8 cellular contexts compared by ENCODE assay signal in the genomic region with DNA sequence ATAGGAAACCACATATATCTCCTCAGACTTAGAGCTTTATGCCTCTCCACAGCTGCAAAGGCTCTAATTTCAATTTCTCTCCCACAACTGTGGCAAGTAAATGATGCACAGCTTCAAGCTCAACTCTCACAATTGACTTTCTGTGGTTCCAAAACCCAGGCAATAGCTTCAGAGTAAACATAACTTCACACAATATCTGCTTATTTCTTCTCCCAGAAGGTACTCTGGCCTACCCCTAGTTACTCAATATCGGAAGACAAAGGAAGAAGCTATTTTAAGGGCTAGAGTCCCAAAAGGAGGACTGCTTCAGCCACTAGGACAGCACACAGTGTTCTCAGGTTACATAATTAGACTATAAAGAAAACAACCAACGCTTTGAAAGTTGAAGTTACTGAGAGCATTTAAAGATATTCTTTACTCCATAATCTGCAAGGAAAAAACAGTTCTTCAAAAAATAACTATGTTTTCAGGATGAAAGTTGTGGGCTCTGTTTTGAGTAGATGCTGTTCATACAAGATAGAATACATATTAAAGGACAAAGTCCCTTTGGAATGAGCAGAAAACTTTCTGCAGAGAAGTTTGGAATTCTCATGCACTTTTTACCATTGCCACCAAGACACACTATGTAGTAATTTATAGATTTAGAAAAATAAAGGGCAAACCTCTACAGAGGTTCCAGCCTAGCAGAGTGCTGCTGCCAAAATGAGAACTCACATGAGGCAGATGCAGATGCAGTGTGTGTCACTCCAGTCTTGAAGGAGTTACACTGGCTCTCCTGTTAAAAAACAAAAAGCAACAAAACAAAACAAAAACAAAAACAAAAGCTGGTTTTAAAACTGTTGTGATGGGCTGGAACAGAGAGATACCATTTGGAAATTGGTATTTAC.
DNase-seq lines count a peak whose midpoint lies in the region; ATAC-seq and TF ChIP-seq lines count a peak whose summit lies in the region.

No MANE protein-coding gene starts in this region.

- H3K27ac ChIP-seq in gastroesophageal sphincter = peak overlapping the region; percentile 70 to 86 (median 78)

- no peak for TF ChIP-seq POLR2A in gastroesophageal sphincter (IDR thresholded peaks at IDR 0.05)

- no peaks in the 10 kb centered on the region for H3K27me3 ChIP-seq in gastroesophageal sphincter

- H3K9me3 Mint-ChIP-seq in stimulated activated memory B cell treated with anti-CD40 and anti-IgM and Interleukin-4, amounts not matched to agents 10 μg/mL and 1 μg/mL and 100 μg/mL, for 72 hours = no peaks in the 10 kb centered on the region

- peaks cover 18 to 77% (median 36%) of the 10 kb centered on the region in 3 donors for H3K4me1 ChIP-seq in gastroesophageal sphincter

- peak overlapping the region; percentile 41 for H3K27ac Mint-ChIP-seq in stimulated activated memory B cell treated with anti-CD40 and anti-IgM and Interleukin-4, amounts not matched to agents 10 μg/mL and 1 μg/mL and 100 μg/mL, for 72 hours

- no peak for TF ChIP-seq EP300 in gastroesophageal sphincter (IDR thresholded peaks at IDR 0.05)

- no peaks in the 10 kb centered on the region for H3K27me3 Mint-ChIP-seq in stimulated activated memory B cell treated with anti-CD40 and anti-IgM and Interleukin-4, amounts not matched to agents 10 μg/mL and 1 μg/mL and 100 μg/mL, for 72 hours

- H3K4me3 Mint-ChIP-seq in stimulated activated memory B cell treated with anti-CD40 and anti-IgM and Interleukin-4, amounts not matched to agents 10 μg/mL and 1 μg/mL and 100 μg/mL, for 72 hours = no peak overlapping the region

- 0 to 7% methylated on average over 2 of the region's 2 CpGs for WGBS in gastroesophageal sphincter (ENCODE audit: low coverage in 1 of 2), 2 donors

- peaks cover 23% of the 10 kb centered on the region for H3K36me3 Mint-ChIP-seq in stimulated activated memory B cell treated with anti-CD40 and anti-IgM and Interleukin-4, amounts not matched to agents 10 μg/mL and 1 μg/mL and 100 μg/mL, for 72 hours

- H3K4me3 ChIP-seq in GM12864 (ENCODE audit: low read depth, low read length) = no peak overlapping the region; the same call in 1 of the 2 replicates
- no peak overlapping the region for H3K4me3 ChIP-seq in gastroesophageal sphincter

- peaks cover 6% of the 10 kb centered on the region for H3K4me1 Mint-ChIP-seq in stimulated activated memory B cell treated with anti-CD40 and anti-IgM and Interleukin-4, amounts not matched to agents 10 μg/mL and 1 μg/mL and 100 μg/mL, for 72 hours

- H3K9me3 ChIP-seq in gastroesophageal sphincter = no peaks in the 10 kb centered on the region

- TF ChIP-seq CTCF in GM12864 (IDR thresholded peaks at IDR 0.05; ENCODE audit: low read depth, low read length, missing control alignments) (no peak), gastroesophageal sphincter (IDR thresholded peaks at IDR 0.05) (peak in 2 of 4 experiments; percentile 33 to 38)

- DNase-seq in GM12864 (ENCODE audit: low read depth) = peak; percentile 63
- DNase-seq in LHCN-M2 (ENCODE audit: low read depth) = peak; percentile 94
- no peak for DNase-seq in A172 (ENCODE audit: low spot score)
- DNase-seq in activated T-cell treated with anti-CD3 and anti-CD28 coated beads, Interleukin-2, amount 50 U/mL, for 48 hours = no peak
- DNase-seq in DMS153 treated with DMSO at 0.1 percent for 48 hours (lab: John Stamatoyannopoulos, UW; ENCODE audit: unreplicated experiment) = no peak

- ATAC-seq in GM21723 (IDR thresholded peaks at IDR 0.05; ENCODE audit: unreplicated experiment) = peak; percentile 72
- peak; percentile 95 for ATAC-seq in gastroesophageal sphincter
- no peak for ATAC-seq in stimulated activated memory B cell treated with anti-CD40 and anti-IgM and Interleukin-4, amounts not matched to agents 10 μg/mL and 1 μg/mL and 100 μg/mL, for 72 hours

- no peaks in the 10 kb centered on the region for H3K36me3 ChIP-seq in gastroesophageal sphincter

Comparison
In these comparisons a context has a peak if more than half of its experiments do, and no peak if none do; other contexts are left out.
1. DNase-seq: peak in GM12864 (single experiment) and LHCN-M2 (single experiment); none in A172 (single experiment), activated T-cell treated with anti-CD3 and anti-CD28 coated beads, Interleukin-2, amount 50 U/mL, for 48 hours (0 of 2) and DMS153 treated with DMSO at 0.1 percent for 48 hours (single experiment).